In the genomic region with DNA sequence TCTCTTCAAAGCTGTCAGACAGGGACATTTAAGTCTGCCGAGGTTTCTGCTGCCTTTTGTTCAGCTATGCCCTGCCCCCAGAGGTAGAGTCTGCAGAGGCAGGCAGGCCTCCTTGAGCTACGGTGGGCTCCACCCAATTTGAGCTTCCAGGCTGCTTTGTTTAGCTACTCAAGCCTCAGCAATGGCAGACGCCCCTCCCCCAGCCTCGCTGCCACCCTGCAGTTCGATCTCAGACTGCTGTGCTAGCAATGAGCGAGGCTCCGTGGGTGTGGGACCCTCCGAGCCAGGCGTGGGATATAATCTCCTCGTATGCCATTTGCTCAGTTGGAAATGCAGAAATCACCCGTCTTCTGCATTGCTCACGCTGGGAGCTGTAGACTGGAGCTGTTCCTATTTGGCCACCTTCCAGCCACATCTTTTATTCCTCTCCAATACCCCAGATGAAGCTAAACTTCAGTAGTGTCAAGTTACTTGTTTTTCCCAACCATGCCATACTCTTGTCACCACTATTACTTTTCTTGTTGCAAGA, we compare ENCODE assay signal across 8 cellular contexts. TPM values are rescaled to one million over a fixed set of nuclear protein-coding genes. Genes with fewer than 3 reads are reported as not detected.
A peak's percentile ranks its signal among the peaks of the same experiment; 100 is the strongest.
DNase-seq lines count a peak whose midpoint lies in the region; ATAC-seq and TF ChIP-seq lines count a peak whose summit lies in the region.
"Not testable (repeated sequence)": the region's sequence is repeated elsewhere in the genome, so short reads cannot be mapped to it uniquely, and the experiment has no call there.

No MANE protein-coding gene starts in this region.

- not testable (repeated sequence) for H3K9me3 Mint-ChIP-seq in T-cell

- H3K27ac Mint-ChIP-seq in T-cell, result peak overlapping the region; percentile 89 to 97

- peak overlapping the region; percentile 52 for H3K18ac ChIP-seq in neuronal stem cell (ENCODE audit: low read length)

- H3K4me1 Mint-ChIP-seq in T-cell, result peaks cover 29 to 34% (median 32%) of the 10 kb centered on the region in 3 donors

- H3K36me3 Mint-ChIP-seq in T-cell, result peaks cover 13% of the 10 kb centered on the region

- H3K4me3 ChIP-seq in choroid plexus epithelial cell (ENCODE audit: low read depth, low read length) (peak overlapping the region; percentile 54), left ventricle myocardium inferior (peak overlapping the region; percentile 43), thoracic aorta (peak overlapping the region; percentile 42)
- H3K4me3 ChIP-seq in neuronal stem cell (ENCODE audit: low read length in 2 of 2), result not testable (repeated sequence)

- CTCF ChIA-PET in T-cell (lab: Charles Lee), result interaction anchor here (0.8 to 1.9 kb wide), 4 partner anchors 11 to 75 kb away, joined by 3 to 6 read pairs (median 4); no protein-coding TSS in a partner anchor

- not testable (repeated sequence) for H3K4me1 ChIP-seq in left ventricle myocardium inferior; neuronal stem cell (ENCODE audit: control insufficient read depth in 2 of 2, insufficient read depth in 1 of 2, low read depth in 1 of 2, low read length in 2 of 2); thoracic aorta (ENCODE audit: control insufficient read depth in 1 of 2, low read depth in 2 of 2)

- peak overlapping the region; percentile 12 for H3K4me2 ChIP-seq in neuronal stem cell (ENCODE audit: insufficient read depth, low read length, poor library complexity, severe bottlenecking)

- H3K4me3 Mint-ChIP-seq in T-cell, result peak overlapping the region; percentile 74 to 76 (median 76)

- H2BK15ac ChIP-seq in neuronal stem cell (ENCODE audit: low read length), result not testable (repeated sequence)

- H3K36me3 ChIP-seq in left ventricle myocardium inferior; neuronal stem cell (replicated peaks in 1 of 2; ENCODE audit: control insufficient read depth in 2 of 2, insufficient read depth in 2 of 2, low read length in 2 of 2); thoracic aorta: not testable (repeated sequence)

- not testable (repeated sequence) for H3K23ac ChIP-seq in neuronal stem cell (ENCODE audit: low read depth, low read length, poor library complexity)

- H3K4ac ChIP-seq in neuronal stem cell (ENCODE audit: low read length), result not testable (repeated sequence)

- H3K27me3 ChIP-seq in left ventricle myocardium inferior (ENCODE audit: low read depth); neuronal stem cell (ENCODE audit: control insufficient read depth in 3 of 3, insufficient read depth in 3 of 3, low read depth in 1 of 3, low read length in 3 of 3); thoracic aorta (replicated peaks; ENCODE audit: insufficient read depth): not testable (repeated sequence)

- not testable (repeated sequence) for H2BK5ac ChIP-seq in neuronal stem cell (ENCODE audit: low read length)

- H2BK12ac ChIP-seq in neuronal stem cell (ENCODE audit: low read length), result not testable (repeated sequence)

- H3K79me1 ChIP-seq in neuronal stem cell (ENCODE audit: low read depth, low read length), result not testable (repeated sequence)

- H4K91ac ChIP-seq in neuronal stem cell (ENCODE audit: low read depth, low read length, poor library complexity), result not testable (repeated sequence)

- H3K27me3 Mint-ChIP-seq in T-cell, result not testable (repeated sequence)

- POLR2A ChIA-PET in T-cell (lab: Charles Lee), result interaction anchor here in 1 of 2 donors (0.8 kb wide), 1 partner anchor 12 kb away, joined by 3 read pairs; no protein-coding TSS in a partner anchor

- whole genome bisulfite sequencing in neuronal stem cell (ENCODE audit: extremely low coverage in 2 of 2, insufficient read length in 2 of 2, insufficient replicate concordance in 1 of 2), 2 donors, result no CpG with 5 or more reads among the region's 12 CpGs

- not testable (repeated sequence) for H2BK120ac ChIP-seq in neuronal stem cell (ENCODE audit: low read depth, low read length)

- H2AK5ac ChIP-seq in neuronal stem cell (ENCODE audit: low read depth, low read length), result not testable (repeated sequence)

- intact Hi-C loops in left ventricle myocardium inferior (cut with micrococcal nuclease), result not testable (repeated sequence)

- H3K9ac ChIP-seq in neuronal stem cell (ENCODE audit: low read depth, low read length, poor library complexity), result not testable (repeated sequence)

- H3K9me3 ChIP-seq in left ventricle myocardium inferior (replicated peaks); neuronal stem cell (replicated peaks in 1 of 2; ENCODE audit: control insufficient read depth in 2 of 2, insufficient read depth in 1 of 2, low read depth in 1 of 2, low read length in 2 of 2); thoracic aorta: not testable (repeated sequence)

- peak; percentile 21 for TF ChIP-seq CTCF in choroid plexus epithelial cell (conservative IDR thresholded peaks at IDR 0.05; ENCODE audit: low read depth, low read length)
- not testable (repeated sequence) for TF ChIP-seq CTCF in left ventricle myocardium inferior (IDR thresholded peaks at IDR 0.05; ENCODE audit: borderline replicate concordance); thoracic aorta (IDR thresholded peaks at IDR 0.05)

- H3K14ac ChIP-seq in neuronal stem cell (ENCODE audit: low read length), result not testable (repeated sequence)

- peak overlapping the region; percentile 54 for H2AFZ ChIP-seq in neuronal stem cell (ENCODE audit: low read length)

- H3K27ac ChIP-seq in left ventricle myocardium inferior (replicated peaks); neuronal stem cell (replicated peaks; ENCODE audit: low read length); thoracic aorta: not testable (repeated sequence)

- H4K8ac ChIP-seq in neuronal stem cell (ENCODE audit: low read depth, low read length), result not testable (repeated sequence)

- ATAC-seq in T-cell (replicated peaks in 1 of 4), result peak in 2 of 4 experiments; percentile 53 to 76
- ATAC-seq in thoracic aorta (ENCODE audit: insufficient number of reproducible peaks, low FRiP score, low read depth), result not testable (repeated sequence)

- peak; percentile 19 for DNase-seq in DMS 273 treated with DMSO at 0.1 percent for 48 hours (lab: John Stamatoyannopoulos, UW)
- DNase-seq in NCI-H1436 (lab: John Stamatoyannopoulos, UW), result peak; percentile 13
- DNase-seq in T-cell, result peak in 27 of 34 experiments; percentile 29 to 81 (median 61)
- DNase-seq in activated naive CD4-positive, alpha-beta T cell treated with Interleukin-2 at 50 U/mL for 16 hours, result peak; percentile 25
- peak; percentile 79 for DNase-seq in choroid plexus epithelial cell (ENCODE audit: low read depth)
- not testable (repeated sequence) for DNase-seq in left ventricle myocardium inferior; neuronal stem cell (ENCODE audit: low spot score); thoracic aorta (ENCODE audit: low spot score)

RNA-seq across cellular contexts. Expression of a gene that starts 12.2 kb away (rescaled TPM):
- total RNA-seq in T-cell, result 10 to 100 TPM in 2 of 5 donors, 1 to 10 TPM in 3; 8.3 to 22.9 (median 9.3) TPM
- 3.1 TPM for total RNA-seq in left ventricle myocardium inferior
- polyA plus RNA-seq in neuronal stem cell (2013, experiment 1 of 2), result 0.17 TPM
- 0.14 TPM for polyA plus RNA-seq in neuronal stem cell (2013, experiment 2 of 2)
- total RNA-seq in thoracic aorta, result 10 to 100 TPM; 20.0 to 63.4 TPM

RNA-seq across cellular contexts. Expression of a gene that starts 23.6 kb away (rescaled TPM):
- total RNA-seq in T-cell (10 to 100 TPM; 13.4 to 18.7 (median 14.9) TPM), left ventricle myocardium inferior (16.1 TPM), thoracic aorta (10 to 100 TPM in 1 of 2 donors, 1 to 10 TPM in 1; 6.1 to 13.3 TPM)
- 4.0 TPM for polyA plus RNA-seq in neuronal stem cell (2013, experiment 1 of 2)
- 4.7 TPM for polyA plus RNA-seq in neuronal stem cell (2013, experiment 2 of 2)
